19 cellular contexts compared by ENCODE assay signal in the genomic region with DNA sequence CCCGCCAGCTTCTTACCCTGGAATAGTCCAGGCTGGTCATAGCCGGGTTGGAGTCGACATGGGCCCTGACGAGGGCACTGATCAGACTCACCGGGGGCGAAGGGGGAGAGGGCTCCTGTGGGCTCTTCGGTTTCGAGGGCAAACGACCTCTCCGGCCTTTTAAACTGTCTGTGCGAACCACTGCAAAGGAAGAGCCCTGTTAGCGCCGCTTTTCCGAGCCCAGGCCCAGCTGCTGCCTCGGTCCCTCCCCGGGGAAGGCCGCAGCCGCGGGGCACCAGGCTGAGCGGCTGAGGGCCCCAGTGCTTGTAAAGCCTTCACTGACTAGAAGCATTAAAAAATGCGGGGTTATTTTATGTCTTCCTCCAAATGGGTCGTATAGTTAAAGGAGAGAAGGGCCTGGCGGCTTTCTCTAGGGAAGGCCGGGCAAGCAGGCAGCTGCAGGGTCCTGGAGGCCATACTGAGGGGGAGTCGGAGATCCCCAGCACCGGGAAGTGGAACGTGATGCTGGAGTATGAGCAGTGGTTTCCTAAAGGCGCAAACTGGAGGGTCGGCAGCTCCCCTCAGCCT. TPM values are rescaled to one million over a fixed set of nuclear protein-coding genes. Genes with fewer than 3 reads are reported as not detected.
DNase-seq lines count a peak whose midpoint lies in the region; ATAC-seq and TF ChIP-seq lines count a peak whose summit lies in the region.
"Had no signal": no experiment of that assay in that cellular context is flagged by ENCODE, and none has a peak within 500 bp of the region (broad histone marks: within the 10 kb centered on the region; RNA-seq: fewer than 3 reads in every experiment).

No MANE protein-coding gene starts in this region.

- in situ Hi-C loops in GM13976 (cut with MboI; ENCODE audit: low sequenced_read_pairs, unreplicated experiment) = no loop called here

- H3K9me3 ChIP-seq in mesenchymal stem cell (ENCODE audit: control insufficient read depth, low read length) (no peaks in the 10 kb centered on the region), breast epithelium (no peaks in the 10 kb centered on the region)

- no peak overlapping the region for H3K14ac ChIP-seq in mesenchymal stem cell (ENCODE audit: low read length in 2 of 2)

- no peak overlapping the region for H3K4ac ChIP-seq in mesenchymal stem cell (ENCODE audit: low read depth in 1 of 2, low read length in 2 of 2)

- ATAC-seq in GM18867 (IDR thresholded peaks at IDR 0.05; ENCODE audit: unreplicated experiment) = no peak
- ATAC-seq: right cardiac atrium had no signal

- no peak overlapping the region for H2BK5ac ChIP-seq in mesenchymal stem cell (ENCODE audit: low read depth, low read length, poor library complexity, severe bottlenecking)

- peaks cover 2 to 57% (median 46%) of the 10 kb centered on the region in 7 donors for H3K9me3 Mint-ChIP-seq in CD14-positive monocyte
- peaks cover 3 to 17% (median 8%) of the 10 kb centered on the region in 5 experiments for H3K9me3 Mint-ChIP-seq in brain
- H3K9me3 Mint-ChIP-seq: activated naive CD8-positive, alpha-beta T cell treated with anti-CD3 and anti-CD28 coated beads, Interleukin-2, amount 10 ng/mL, durations not matched to agents 7 days and 5 days; mesothelial cell of epicardium had no signal

- H2AFZ ChIP-seq in mesenchymal stem cell (ENCODE audit: low read depth, low read length) = no peak overlapping the region

- H2BK120ac ChIP-seq in mesenchymal stem cell (ENCODE audit: low read depth, low read length) = no peak overlapping the region

- H3K27me3 ChIP-seq in mesenchymal stem cell (ENCODE audit: control insufficient read depth in 1 of 2, insufficient read depth in 1 of 2, low read length in 2 of 2) (peaks cover 7 to 70% of the 10 kb centered on the region in 2 experiments), breast epithelium (peaks cover 0 to 4% of the 10 kb centered on the region in 2 donors)

- H3K36me3 ChIP-seq in mesenchymal stem cell (ENCODE audit: control insufficient read depth in 1 of 2, insufficient read depth in 2 of 2, low read depth in 1 of 2, low read length in 2 of 2) = peaks cover 4 to 6% of the 10 kb centered on the region in 2 experiments
- H3K36me3 ChIP-seq in breast epithelium = no peaks in the 10 kb centered on the region

- peaks cover 83 to 89% (median 88%) of the 10 kb centered on the region in 3 donors for H3K27me3 Mint-ChIP-seq in CD14-positive monocyte (ENCODE audit: low read depth in 3 of 3)
- peaks cover 99% of the 10 kb centered on the region for H3K27me3 Mint-ChIP-seq in brain

- H3K4me3 Mint-ChIP-seq in CD14-positive monocyte (peak overlapping the region; percentile 96 to 97), brain (peak overlapping the region in 4 of 5 experiments; percentile 67 to 96 (median 76))
- H3K4me3 Mint-ChIP-seq: activated naive CD8-positive, alpha-beta T cell treated with anti-CD3 and anti-CD28 coated beads, Interleukin-2, amount 10 ng/mL, durations not matched to agents 7 days and 5 days; mesothelial cell of epicardium had no signal

- H3K79me1 ChIP-seq in mesenchymal stem cell (replicated peaks; ENCODE audit: low read length, poor library complexity, severe bottlenecking) = no peaks in the 10 kb centered on the region

- DNase-seq in CD14-positive monocyte (ENCODE audit: low spot score) (no peak), GM13976 (ENCODE audit: low spot score) (peak; percentile 11), mesenchymal stem cell (peak; percentile 18), NCI-H2081 (lab: John Stamatoyannopoulos, UW) (no peak), EL (no peak), breast epithelium (ENCODE audit: low spot score in 2 of 2) (no peak)
- DNase-seq: activated naive CD8-positive, alpha-beta T cell treated with anti-CD3 and anti-CD28 coated beads, Interleukin-2, amount 10 ng/mL, durations not matched to agents 7 days and 5 days; Calu3; effector memory CD4-positive, alpha-beta T cell; head of caudate nucleus; NCI-H1092; occipital lobe; OCI-M1; SHP77 treated with DMSO at 0.1 percent for 48 hours had no signal

- H2BK12ac ChIP-seq in mesenchymal stem cell (ENCODE audit: low read length in 2 of 2) = no peak overlapping the region

- H3K9ac ChIP-seq in mesenchymal stem cell (ENCODE audit: low read length) = no peak overlapping the region

- no peak overlapping the region for H2AK5ac ChIP-seq in mesenchymal stem cell (ENCODE audit: low read length, severe bottlenecking)

- no peak overlapping the region for H2BK15ac ChIP-seq in mesenchymal stem cell (ENCODE audit: low read depth, poor library complexity, severe bottlenecking)

- H3K36me3 Mint-ChIP-seq in CD14-positive monocyte (peaks cover 43 to 56% of the 10 kb centered on the region in 2 donors), brain (peaks cover 25% of the 10 kb centered on the region)
- H3K36me3 Mint-ChIP-seq: mesothelial cell of epicardium had no signal

- 17% methylated on average over 29 of the region's 29 CpGs for WGBS in mesenchymal stem cell

- peaks cover 53% of the 10 kb centered on the region for H3K4me1 Mint-ChIP-seq in CD14-positive monocyte
- H3K4me1 Mint-ChIP-seq in brain = peaks cover 46% of the 10 kb centered on the region

- H3K27ac Mint-ChIP-seq in CD14-positive monocyte (no peak overlapping the region), brain (peak overlapping the region in 3 of 5 experiments; percentile 14 to 60 (median 18))
- H3K27ac Mint-ChIP-seq: activated naive CD8-positive, alpha-beta T cell treated with anti-CD3 and anti-CD28 coated beads, Interleukin-2, amount 10 ng/mL, durations not matched to agents 7 days and 5 days; mesothelial cell of epicardium had no signal

- peaks cover 15% of the 10 kb centered on the region for H3K4me1 ChIP-seq in mesenchymal stem cell (ENCODE audit: control insufficient read depth, insufficient read depth, low read depth, low read length)
- H3K4me1 ChIP-seq in breast epithelium = no peaks in the 10 kb centered on the region

- H3K18ac ChIP-seq in mesenchymal stem cell (ENCODE audit: low read depth in 1 of 2, low read length in 2 of 2) = no peak overlapping the region

- no peak overlapping the region for H4K91ac ChIP-seq in mesenchymal stem cell (ENCODE audit: low read length)

- no peak overlapping the region for H3K4me2 ChIP-seq in mesenchymal stem cell (ENCODE audit: low read length, poor library complexity, severe bottlenecking)

- H4K8ac ChIP-seq in mesenchymal stem cell (ENCODE audit: low read length) = no peak overlapping the region

- TF ChIP-seq POLR2A in breast epithelium (IDR thresholded peaks at IDR 0.05) = no peak

- intact Hi-C loops in CD14-positive monocyte (cut with micrococcal nuclease) = no loop called here
- intact Hi-C loops in breast epithelium (cut with DNase I; ENCODE audit: low total_unique reads) = no loop called here

- H3K27ac ChIP-seq in mesenchymal stem cell (ENCODE audit: low read length, poor library complexity, severe bottlenecking) (no peak overlapping the region), breast epithelium (no peak overlapping the region)

- TF ChIP-seq CTCF in CD14-positive monocyte (IDR thresholded peaks at IDR 0.05) (no peak), GM13976 (IDR thresholded peaks at IDR 0.05; ENCODE audit: borderline replicate concordance, control extremely low read depth, extremely low read depth, insufficient read depth, missing control alignments) (no peak), brain (conservative IDR thresholded peaks at IDR 0.05) (no peak), breast epithelium (IDR thresholded peaks at IDR 0.05) (no peak)

- H3K4me3 ChIP-seq in mesenchymal stem cell (ENCODE audit: insufficient read depth in 1 of 2, low read depth in 1 of 2, low read length in 2 of 2) (no peak overlapping the region), breast epithelium (no peak overlapping the region)

- H3K23ac ChIP-seq in mesenchymal stem cell (ENCODE audit: low read length in 2 of 2) = no peak overlapping the region

RNA-seq across cellular contexts. Expression of gene NR4A2, which starts 4.6 kb away (rescaled TPM):
- polyA plus RNA-seq in CD14-positive monocyte (10 to 100 TPM; 12.1 to 21.6 TPM), brain (ENCODE audit: insufficient read depth, low read depth, low replicate concordance) (4.3 TPM)
- 4.3 TPM for polyA plus RNA-seq in mesenchymal stem cell (2013, experiment 1 of 2)
- 3.8 TPM for polyA plus RNA-seq in mesenchymal stem cell (2013, experiment 2 of 2)
- 10 to 100 TPM in 1 of 3 donors, 1 to 10 TPM in 2; 3.8 to 29.4 (median 7.9) TPM for total RNA-seq in breast epithelium
- total RNA-seq: G401 had no signal

Comparison
In these comparisons a context has a peak if more than half of its experiments do, and no peak if none do; other contexts are left out.
1. DNase-seq: peak in GM13976 (single experiment) and mesenchymal stem cell (single experiment); none in CD14-positive monocyte (single experiment), NCI-H2081 (0 of 2), EL (single experiment) and breast epithelium (0 of 2).
2. H3K27ac Mint-ChIP-seq: peak in brain (3 of 5); none in CD14-positive monocyte (0 of 7).